ENCODE assay signal across 19 cellular contexts in genomic region chr15:45862034-45862433, GRCh38.
DNase-seq lines count a peak whose midpoint lies in the region; ATAC-seq, FAIRE-seq and TF ChIP-seq lines count a peak whose summit lies in the region.
"Had no signal": no experiment of that assay in that cellular context is flagged by ENCODE, and none has a peak within 500 bp of the region (broad histone marks: within the 10 kb centered on the region; RNA-seq: fewer than 3 reads in every experiment).

No MANE protein-coding gene starts in this region.

- POLR2A ChIA-PET in MCF 10A (lab: Yijun Ruan, JAX) = interaction anchor here (1.0 kb wide), 1 partner anchor 9 kb away, joined by 3 read pairs; no protein-coding TSS in a partner anchor

- TF ChIP-seq CTCF in mammary epithelial cell (conservative IDR thresholded peaks at IDR 0.05 in 1 of 2, IDR thresholded peaks at IDR 0.05 in 1 of 2; ENCODE audit: extremely low read depth in 1 of 2, insufficient read depth in 1 of 2, low read depth in 1 of 2, low read length in 2 of 2) = no peak
- TF ChIP-seq CTCF in MCF 10A (IDR thresholded peaks at IDR 0.05; ENCODE audit: unreplicated experiment) = no peak
- TF ChIP-seq CTCF in keratinocyte (optimal IDR thresholded peaks at IDR 0.05 in 1 of 3, IDR thresholded peaks at IDR 0.05 in 1 of 3, conservative IDR thresholded peaks at IDR 0.05 in 1 of 3; ENCODE audit: extremely low read depth in 1 of 3, insufficient read depth in 2 of 3, low read length in 3 of 3) = no peak

- dilution Hi-C loops in mammary epithelial cell (cut with HindIII; ENCODE audit: low sequenced_read_pairs) = no loop called here
- dilution Hi-C loops in keratinocyte (cut with MboI; ENCODE audit: extremely low pct_ligation_motif_present, low sequenced_read_pairs) = no loop called here

- no peak for FAIRE-seq in keratinocyte (lab: Jason Lieb, UNC)
- FAIRE-seq: H54, K562 had no signal

- H3K4me1 ChIP-seq in mammary epithelial cell (ENCODE audit: insufficient read depth, low read length) (peaks cover 7% of the 10 kb centered on the region), SJSA1 (replicated peaks) (peaks cover 61% of the 10 kb centered on the region), keratinocyte (ENCODE audit: control insufficient read depth, extremely low read depth, insufficient read depth, low read length) (peaks cover 20% of the 10 kb centered on the region)

- no peak overlapping the region for H3K27ac Mint-ChIP-seq in MCF 10A (ENCODE audit: low read depth, unreplicated experiment)
- H3K27ac Mint-ChIP-seq in activated T-helper 17 cell treated with anti-CD3 and anti-CD28 coated beads, Interleukin-2, amount 50 U/mL, for 72 hours = no peak overlapping the region
- H3K27ac Mint-ChIP-seq: CD8-positive, alpha-beta memory T cell had no signal

- H3K4me1 Mint-ChIP-seq in MCF 10A (ENCODE audit: insufficient read depth, unreplicated experiment) = peaks cover 15% of the 10 kb centered on the region
- no peaks in the 10 kb centered on the region for H3K4me1 Mint-ChIP-seq in activated T-helper 17 cell treated with anti-CD3 and anti-CD28 coated beads, Interleukin-2, amount 50 U/mL, for 72 hours
- H3K4me1 Mint-ChIP-seq: CD8-positive, alpha-beta memory T cell had no signal

- H3K36me3 ChIP-seq in mammary epithelial cell (ENCODE audit: insufficient read depth, low read length) (no peaks in the 10 kb centered on the region), SJSA1 (no peaks in the 10 kb centered on the region), keratinocyte (ENCODE audit: control insufficient read depth in 2 of 2, extremely low read depth in 1 of 2, insufficient read depth in 2 of 2, low read length in 2 of 2) (no peaks in the 10 kb centered on the region)
- H3K36me3 ChIP-seq: BLaER1 had no signal

- CTCF ChIA-PET in mammary epithelial cell (lab: Charles Lee; ENCODE audit: low non-redundant PET) = interaction anchor here (1.0 kb wide), 1 partner anchor 157 kb away, joined by 3 read pairs; no protein-coding TSS in a partner anchor
- CTCF ChIA-PET in MCF 10A (lab: Yijun Ruan, JAX) = interaction anchor here (0.6 to 1.3 kb wide), 4 partner anchors 13 to 67 kb away, joined by 3 to 7 read pairs (median 4); no protein-coding TSS in a partner anchor

- H3K27me3 Mint-ChIP-seq in MCF 10A (ENCODE audit: insufficient read depth, unreplicated experiment) = no peaks in the 10 kb centered on the region
- peaks cover 8% of the 10 kb centered on the region for H3K27me3 Mint-ChIP-seq in activated T-helper 17 cell treated with anti-CD3 and anti-CD28 coated beads, Interleukin-2, amount 50 U/mL, for 72 hours

- H3K4me3 Mint-ChIP-seq in MCF 10A (ENCODE audit: unreplicated experiment) = no peak overlapping the region
- H3K4me3 Mint-ChIP-seq in activated T-helper 17 cell treated with anti-CD3 and anti-CD28 coated beads, Interleukin-2, amount 50 U/mL, for 72 hours = no peak overlapping the region
- H3K4me3 Mint-ChIP-seq: CD8-positive, alpha-beta memory T cell had no signal

- H3K9me1 ChIP-seq in keratinocyte (ENCODE audit: control insufficient read depth, extremely low read depth, insufficient read depth, low read length) = no peaks in the 10 kb centered on the region

- peak; percentile 23 for DNase-seq in mammary epithelial cell
- DNase-seq in MCF 10A (ENCODE audit: unreplicated experiment) = no peak
- no peak for DNase-seq in SJSA1 (ENCODE audit: low read depth in 1 of 2, low spot score in 2 of 2)
- no peak for DNase-seq in keratinocyte (ENCODE audit: low read depth, low spot score)
- no peak for DNase-seq in NCI-H748 (lab: John Stamatoyannopoulos, UW; ENCODE audit: unreplicated experiment)
- DNase-seq in COR-L47 (lab: John Stamatoyannopoulos, UW) = no peak
- DNase-seq: AML-193; CD8-positive, alpha-beta memory T cell; DMS79; EL; GDM1; GM23248 had no signal

- H3K27me3 ChIP-seq in mammary epithelial cell (ENCODE audit: insufficient read depth, low read length) (no peaks in the 10 kb centered on the region), SJSA1 (replicated peaks) (no peaks in the 10 kb centered on the region), keratinocyte (ENCODE audit: control insufficient read depth, extremely low read depth, insufficient read depth, low read length) (no peaks in the 10 kb centered on the region)
- H3K27me3 ChIP-seq: BLaER1 had no signal

- no peak for ATAC-seq in HG03095 (IDR thresholded peaks at IDR 0.05; ENCODE audit: unreplicated experiment)
- no peak for ATAC-seq in activated T-helper 17 cell treated with anti-CD3 and anti-CD28 coated beads, Interleukin-2, amount 50 U/mL, for 72 hours (replicated peaks)
- ATAC-seq: HCT116, K562 had no signal

- in situ Hi-C loops in mammary epithelial cell (cut with MboI; ENCODE audit: low sequenced_read_pairs in 2 of 2) = no loop called here

- no peaks in the 10 kb centered on the region for H3K9me3 Mint-ChIP-seq in MCF 10A (ENCODE audit: unreplicated experiment)
- no peaks in the 10 kb centered on the region for H3K9me3 Mint-ChIP-seq in activated T-helper 17 cell treated with anti-CD3 and anti-CD28 coated beads, Interleukin-2, amount 50 U/mL, for 72 hours

- WGBS in mammary epithelial cell (ENCODE audit: low coverage, missing lambda C conversion rate) = 35% methylated on average over 2 of the region's 2 CpGs

- intact Hi-C loops in mammary epithelial cell (cut with micrococcal nuclease) = no loop called here
- intact Hi-C loops in MCF 10A (cut with micrococcal nuclease) = no loop called here

- no TSS peak for BruUV-seq in mammary epithelial cell (replicated peaks; lab: Mats Ljungman, UMichigan)
- BruUV-seq in MCF 10A (replicated peaks; lab: Mats Ljungman, UMichigan) = no TSS peak

- H4K20me1 ChIP-seq in mammary epithelial cell (ENCODE audit: insufficient read depth, low read length) (no peaks in the 10 kb centered on the region), keratinocyte (ENCODE audit: control insufficient read depth, extremely low read depth, insufficient read depth, low read length) (no peaks in the 10 kb centered on the region)
- H4K20me1 ChIP-seq: BLaER1 had no signal

- H3K4me2 ChIP-seq in mammary epithelial cell (ENCODE audit: insufficient read depth, low read depth, low read length) (no peak overlapping the region), keratinocyte (ENCODE audit: control insufficient read depth, extremely low read depth, insufficient read depth, low read depth, low read length) (peak overlapping the region; percentile 9)
- H3K4me2 ChIP-seq: BLaER1 had no signal

- H3K9me3 ChIP-seq in mammary epithelial cell (replicated peaks; ENCODE audit: insufficient read depth, low read length) (no peaks in the 10 kb centered on the region), SJSA1 (replicated peaks) (no peaks in the 10 kb centered on the region), keratinocyte (ENCODE audit: control insufficient read depth, low read depth, low read length) (no peaks in the 10 kb centered on the region)

- H3K36me3 Mint-ChIP-seq in MCF 10A (ENCODE audit: insufficient read depth, unreplicated experiment) = no peaks in the 10 kb centered on the region
- no peaks in the 10 kb centered on the region for H3K36me3 Mint-ChIP-seq in activated T-helper 17 cell treated with anti-CD3 and anti-CD28 coated beads, Interleukin-2, amount 50 U/mL, for 72 hours (ENCODE audit: low read depth)
- H3K36me3 Mint-ChIP-seq: CD8-positive, alpha-beta memory T cell had no signal

- no peak overlapping the region for H2AFZ ChIP-seq in mammary epithelial cell (ENCODE audit: low read depth, low read length)
- no peak overlapping the region for H2AFZ ChIP-seq in keratinocyte (ENCODE audit: control insufficient read depth, low read length)
- H2AFZ ChIP-seq: GM23248 had no signal

- H3K4me3 ChIP-seq in mammary epithelial cell (replicated peaks in 1 of 3; ENCODE audit: insufficient read depth in 1 of 3, low read depth in 2 of 3, low read length in 3 of 3) (no peak overlapping the region), SJSA1 (no peak overlapping the region), keratinocyte (ENCODE audit: control insufficient read depth in 2 of 3, extremely low read depth in 1 of 3, insufficient read depth in 2 of 3, low read depth in 1 of 3, low read length in 3 of 3) (no peak overlapping the region)
- H3K4me3 ChIP-seq: BLaER1, GM23248, K562 had no signal

- H3K9ac ChIP-seq in mammary epithelial cell (ENCODE audit: insufficient read depth, low read length) (no peak overlapping the region), keratinocyte (ENCODE audit: control insufficient read depth, extremely low read depth, insufficient read depth, low read length) (no peak overlapping the region)
- H3K9ac ChIP-seq: BLaER1, GM23248 had no signal

- H3K27ac ChIP-seq in mammary epithelial cell (ENCODE audit: insufficient read depth, low read depth, low read length) (no peak overlapping the region), SJSA1 (peak overlapping the region; percentile 37; the same call in 1 of the 2 replicates), keratinocyte (ENCODE audit: control insufficient read depth, insufficient read depth, low read length) (no peak overlapping the region)
- H3K27ac ChIP-seq: 22Rv1, BLaER1, GM23248 had no signal

- H3K79me2 ChIP-seq in mammary epithelial cell (ENCODE audit: insufficient read depth, low read length) = no peaks in the 10 kb centered on the region
- H3K79me2 ChIP-seq in keratinocyte (ENCODE audit: control insufficient read depth, insufficient read depth, low read length) = no peaks in the 10 kb centered on the region
